Comparison of ENCODE assay signal across 1 cellular context in the genomic region with DNA sequence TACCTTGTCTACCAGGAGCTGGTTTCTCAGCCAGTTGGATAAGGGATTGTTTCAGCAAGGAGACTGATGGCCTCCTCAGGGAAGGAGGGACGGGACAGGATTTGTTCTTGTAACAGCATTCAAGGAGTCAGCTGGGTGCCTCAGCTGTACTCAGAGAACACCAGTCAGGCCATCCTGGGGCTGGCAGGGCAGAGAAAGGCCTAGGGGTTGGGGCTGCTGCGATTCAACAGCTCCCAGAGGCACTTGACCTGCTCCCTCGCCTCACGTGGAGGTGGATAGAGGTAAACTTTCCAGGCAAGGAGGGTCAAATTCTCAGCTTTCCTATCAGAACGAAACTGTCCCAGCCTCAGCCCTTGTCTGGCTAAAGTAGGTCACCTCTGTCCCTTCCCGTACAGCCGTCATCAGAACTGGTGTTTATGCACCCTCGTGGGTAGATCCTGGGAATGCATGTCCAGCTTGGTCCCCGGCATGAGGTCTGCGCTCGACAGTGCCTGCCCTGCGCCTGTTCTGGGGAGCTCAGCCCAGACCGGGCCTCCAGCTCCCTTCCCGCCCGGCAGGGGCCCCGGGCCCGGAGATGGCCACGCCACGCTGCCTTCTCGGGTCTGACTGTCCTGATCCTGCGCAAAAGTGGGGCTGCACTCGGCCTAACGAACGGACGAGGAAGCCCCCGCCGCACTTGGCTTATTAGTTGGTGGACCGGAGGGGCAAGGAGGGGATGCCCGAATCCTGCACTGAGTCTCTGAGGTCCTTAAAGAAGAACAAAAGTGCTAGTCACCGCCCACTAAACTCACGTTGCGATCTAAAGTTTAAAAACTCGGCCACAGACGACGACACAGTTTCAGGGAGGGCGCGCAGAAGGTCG.
TF ChIP-seq lines count a peak whose summit lies in the region.

No MANE protein-coding gene starts in this region.

TF ChIP-seq in HCT116, 20 proteins besides CTCF, POLR2A, EP300 and RAD21 (continued from another document):
- TF ChIP-seq, protein P1, sequence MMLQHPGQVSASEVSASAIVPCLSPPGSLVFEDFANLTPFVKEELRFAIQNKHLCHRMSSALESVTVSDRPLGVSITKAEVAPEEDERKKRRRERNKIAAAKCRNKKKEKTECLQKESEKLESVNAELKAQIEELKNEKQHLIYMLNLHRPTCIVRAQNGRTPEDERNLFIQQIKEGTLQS (IDR thresholded peaks at IDR 0.05), result no peak
- TF ChIP-seq CBX3 (IDR thresholded peaks at IDR 0.05; ENCODE audit: low read depth) (no peak), TCF7L2 (IDR thresholded peaks at IDR 0.05; ENCODE audit: borderline replicate concordance, extremely low read depth, insufficient read depth, insufficient read length) (no peak)
- TF ChIP-seq, protein P2, sequence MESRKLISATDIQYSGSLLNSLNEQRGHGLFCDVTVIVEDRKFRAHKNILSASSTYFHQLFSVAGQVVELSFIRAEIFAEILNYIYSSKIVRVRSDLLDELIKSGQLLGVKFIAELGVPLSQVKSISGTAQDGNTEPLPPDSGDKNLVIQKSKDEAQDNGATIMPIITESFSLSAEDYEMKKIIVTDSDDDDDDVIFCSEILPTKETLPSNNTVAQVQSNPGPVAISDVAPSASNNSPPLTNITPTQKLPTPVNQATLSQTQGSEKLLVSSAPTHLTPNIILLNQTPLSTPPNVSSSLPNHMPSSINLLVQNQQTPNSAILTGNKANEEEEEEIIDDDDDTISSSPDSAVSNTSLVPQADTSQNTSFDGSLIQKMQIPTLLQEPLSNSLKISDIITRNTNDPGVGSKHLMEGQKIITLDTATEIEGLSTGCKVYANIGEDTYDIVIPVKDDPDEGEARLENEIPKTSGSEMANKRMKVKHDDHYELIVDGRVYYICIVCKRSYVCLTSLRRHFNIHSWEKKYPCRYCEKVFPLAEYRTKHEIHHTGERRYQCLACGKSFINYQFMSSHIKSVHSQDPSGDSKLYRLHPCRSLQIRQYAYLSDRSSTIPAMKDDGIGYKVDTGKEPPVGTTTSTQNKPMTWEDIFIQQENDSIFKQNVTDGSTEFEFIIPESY (IDR thresholded peaks at IDR 0.05; ENCODE audit: extremely low read depth, insufficient replicate concordance, low read length), result no peak
